ENCODE assay signal across 8 cellular contexts in genomic region chr1:187951817-187952216, GRCh38.
"Had no signal": no experiment of that assay in that cellular context is flagged by ENCODE, and none has a peak within 500 bp of the region (broad histone marks: within the 10 kb centered on the region; RNA-seq: fewer than 3 reads in every experiment).

No MANE protein-coding gene starts in this region.

- H3K4me1 Mint-ChIP-seq: GM23338, H9 had no signal

- H2AFZ ChIP-seq: GM23338 had no signal

- ATAC-seq: GM23338, K562 had no signal

- H3K4me2 ChIP-seq: GM23338 had no signal

- DNase-seq: H9, HCEC 1CT, IMR-90 had no signal

- H3K27ac Mint-ChIP-seq: GM23338, H9 had no signal

- H3K4me3 Mint-ChIP-seq: GM23338, H9 had no signal

- FAIRE-seq: H1, H54, HTR-8/SVneo, K562 had no signal

- H3K4me3 ChIP-seq: GM23338, K562 had no signal
